In the genomic region with DNA sequence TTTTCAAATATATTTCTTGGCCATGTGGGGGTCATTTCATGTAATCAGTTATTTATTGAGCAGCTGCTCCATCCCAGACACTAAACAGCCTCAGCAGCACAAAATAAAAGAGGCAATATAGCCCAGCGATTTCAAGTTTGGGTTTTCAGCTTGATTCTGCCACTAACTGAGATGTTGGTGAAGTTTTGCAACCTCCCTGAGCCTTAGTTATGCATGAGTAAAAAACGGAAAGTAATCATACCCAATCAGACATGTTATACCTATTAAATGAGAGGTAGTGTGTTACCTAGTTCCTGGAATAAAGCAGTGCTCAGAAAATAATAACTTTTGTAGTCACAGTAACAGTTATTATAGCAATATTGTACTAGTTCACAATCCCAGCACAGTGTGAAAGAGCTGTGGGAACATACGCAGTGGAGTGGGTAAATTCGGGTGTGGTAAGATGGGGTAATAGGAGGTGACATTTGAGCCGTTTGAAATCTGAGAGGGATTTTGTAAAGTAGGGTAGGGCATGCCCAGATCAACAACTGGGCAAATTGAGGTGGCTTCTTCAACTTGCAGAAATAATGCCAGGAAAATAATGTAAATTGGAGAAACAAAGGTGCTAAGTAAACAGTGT, we compare ENCODE assay signal across 1 cellular context.
TF ChIP-seq lines count a peak whose summit lies in the region.

No MANE protein-coding gene starts in this region.

TF ChIP-seq in K562, 482 proteins besides CTCF, POLR2A, EP300 and RAD21:
- TF ChIP-seq, protein P1, sequence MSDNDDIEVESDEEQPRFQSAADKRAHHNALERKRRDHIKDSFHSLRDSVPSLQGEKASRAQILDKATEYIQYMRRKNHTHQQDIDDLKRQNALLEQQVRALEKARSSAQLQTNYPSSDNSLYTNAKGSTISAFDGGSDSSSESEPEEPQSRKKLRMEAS (CRISPR knock-in tag; IDR thresholded peaks at IDR 0.05), result no peak
- TF ChIP-seq ZNF134 (CRISPR knock-in tag; conservative IDR thresholded peaks at IDR 0.05) (0 out of 2 replicates have a peak, but pooled peaks have one; percentile 47), MEIS2 (IDR thresholded peaks at IDR 0.05; ENCODE audit: partially characterized antibody) (no peak), MCM3 (IDR thresholded peaks at IDR 0.05) (no peak), ZNF785 (CRISPR knock-in tag; IDR thresholded peaks at IDR 0.05) (no peak), TCF3 (CRISPR knock-in tag; IDR thresholded peaks at IDR 0.05) (no peak), ATF6 (CRISPR knock-in tag; IDR thresholded peaks at IDR 0.05) (0 out of 2 replicates have a peak, but pooled peaks have one; percentile 21), ZNF584 (CRISPR knock-in tag; IDR thresholded peaks at IDR 0.05; ENCODE audit: low read depth) (no peak), TAF7 (tag; IDR thresholded peaks at IDR 0.05) (no peak), CGGBP1 (CRISPR knock-in tag; IDR thresholded peaks at IDR 0.05) (no peak), ZFP1 (CRISPR knock-in tag; IDR thresholded peaks at IDR 0.05) (no peak)
- TF ChIP-seq, protein P2, sequence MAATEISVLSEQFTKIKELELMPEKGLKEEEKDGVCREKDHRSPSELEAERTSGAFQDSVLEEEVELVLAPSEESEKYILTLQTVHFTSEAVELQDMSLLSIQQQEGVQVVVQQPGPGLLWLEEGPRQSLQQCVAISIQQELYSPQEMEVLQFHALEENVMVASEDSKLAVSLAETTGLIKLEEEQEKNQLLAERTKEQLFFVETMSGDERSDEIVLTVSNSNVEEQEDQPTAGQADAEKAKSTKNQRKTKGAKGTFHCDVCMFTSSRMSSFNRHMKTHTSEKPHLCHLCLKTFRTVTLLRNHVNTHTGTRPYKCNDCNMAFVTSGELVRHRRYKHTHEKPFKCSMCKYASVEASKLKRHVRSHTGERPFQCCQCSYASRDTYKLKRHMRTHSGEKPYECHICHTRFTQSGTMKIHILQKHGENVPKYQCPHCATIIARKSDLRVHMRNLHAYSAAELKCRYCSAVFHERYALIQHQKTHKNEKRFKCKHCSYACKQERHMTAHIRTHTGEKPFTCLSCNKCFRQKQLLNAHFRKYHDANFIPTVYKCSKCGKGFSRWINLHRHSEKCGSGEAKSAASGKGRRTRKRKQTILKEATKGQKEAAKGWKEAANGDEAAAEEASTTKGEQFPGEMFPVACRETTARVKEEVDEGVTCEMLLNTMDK (IDR thresholded peaks at IDR 0.05; ENCODE audit: borderline replicate concordance, insufficient read depth, low read depth, low read length, poor library complexity, severe bottlenecking), result no peak
- TF ChIP-seq, protein P3, sequence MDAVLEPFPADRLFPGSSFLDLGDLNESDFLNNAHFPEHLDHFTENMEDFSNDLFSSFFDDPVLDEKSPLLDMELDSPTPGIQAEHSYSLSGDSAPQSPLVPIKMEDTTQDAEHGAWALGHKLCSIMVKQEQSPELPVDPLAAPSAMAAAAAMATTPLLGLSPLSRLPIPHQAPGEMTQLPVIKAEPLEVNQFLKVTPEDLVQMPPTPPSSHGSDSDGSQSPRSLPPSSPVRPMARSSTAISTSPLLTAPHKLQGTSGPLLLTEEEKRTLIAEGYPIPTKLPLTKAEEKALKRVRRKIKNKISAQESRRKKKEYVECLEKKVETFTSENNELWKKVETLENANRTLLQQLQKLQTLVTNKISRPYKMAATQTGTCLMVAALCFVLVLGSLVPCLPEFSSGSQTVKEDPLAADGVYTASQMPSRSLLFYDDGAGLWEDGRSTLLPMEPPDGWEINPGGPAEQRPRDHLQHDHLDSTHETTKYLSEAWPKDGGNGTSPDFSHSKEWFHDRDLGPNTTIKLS (IDR thresholded peaks at IDR 0.05; ENCODE audit: borderline replicate concordance, low read depth), result no peak
